Comparison of ENCODE assay signal across 1 cellular context in genomic region chr17:6853764-6854442, GRCh38.
TF ChIP-seq lines count a peak whose summit lies in the region.

No MANE protein-coding gene starts in this region.

TF ChIP-seq in SK-N-SH treated with all-trans-retinoic acid at 6 μM for 48 hours, 23 proteins besides CTCF, POLR2A, EP300 and RAD21 (continued from another document):
- TF ChIP-seq TCF4 (CRISPR knock-in tag; IDR thresholded peaks at IDR 0.05; ENCODE audit: borderline replicate concordance) (no peak), ARNTL (CRISPR knock-in tag; IDR thresholded peaks at IDR 0.05; ENCODE audit: borderline replicate concordance, low read depth) (no peak)
TF ChIP-seq in SK-N-SH treated with all-trans-retinoic acid at 6 μM for 48 hours: peak in this region for 0.
